ENCODE assay signal across 9 cellular contexts in the genomic region with DNA sequence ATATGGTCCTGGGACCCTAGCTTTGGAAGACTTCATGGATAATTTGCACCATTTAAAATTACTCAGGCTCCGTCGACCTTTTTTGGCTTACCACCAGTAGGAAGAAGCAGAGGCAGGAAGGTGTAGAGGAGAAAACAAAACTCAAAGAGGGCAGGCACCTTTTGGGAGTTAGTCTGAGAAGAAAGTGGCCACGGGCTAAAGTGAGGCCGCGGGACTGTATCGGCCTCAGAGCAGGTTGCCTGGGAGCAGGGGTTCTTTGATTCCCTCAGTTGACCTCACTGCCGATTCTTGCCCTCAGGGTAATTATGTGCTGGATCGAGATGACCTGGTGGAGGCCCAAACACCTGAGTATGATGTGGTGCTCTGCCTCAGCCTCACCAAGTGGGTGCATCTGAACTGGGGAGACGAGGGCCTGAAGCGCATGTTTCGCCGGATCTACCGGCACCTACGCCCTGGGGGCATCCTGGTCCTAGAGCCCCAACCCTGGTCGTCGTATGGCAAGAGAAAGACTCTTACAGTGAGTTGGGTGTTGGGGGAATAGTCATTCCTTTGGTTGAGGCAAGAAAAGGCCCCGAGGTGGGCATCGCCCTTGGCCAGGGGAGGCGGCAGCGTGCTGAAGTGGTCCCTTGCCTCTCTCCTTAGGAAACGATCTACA. TPM values are rescaled to one million over a fixed set of nuclear protein-coding genes. Genes with fewer than 3 reads are reported as not detected.
DNase-seq lines count a peak whose midpoint lies in the region; ATAC-seq and TF ChIP-seq lines count a peak whose summit lies in the region.
"Had no signal": no experiment of that assay in that cellular context is flagged by ENCODE, and none has a peak within 500 bp of the region (broad histone marks: within the 10 kb centered on the region; RNA-seq: fewer than 3 reads in every experiment).

No MANE protein-coding gene starts in this region.

- H3K9me3 Mint-ChIP-seq in GM23338, result peaks cover 17% of the 10 kb centered on the region
- H3K9me3 Mint-ChIP-seq in activated T-helper 2 cell treated with anti-CD3 and anti-CD28 coated beads, Interferon-gamma antibody, Interleukin-2, Interleukin-4, amounts not matched to agents 10 μg/mL and 5 μg/mL and 100 μg/mL, durations not matched to agents 14 hours and 24 hours and 36 hours, result no peaks in the 10 kb centered on the region
- peaks cover 0 to 8% (median 0%) of the 10 kb centered on the region in 7 donors for H3K9me3 Mint-ChIP-seq in naive B cell

- intact Hi-C loops in activated T-helper 2 cell treated with anti-CD3 and anti-CD28 coated beads, Interferon-gamma antibody, Interleukin-2, Interleukin-4, amounts not matched to agents 10 μg/mL and 5 μg/mL and 100 μg/mL, durations not matched to agents 14 hours and 24 hours and 36 hours (cut with micrococcal nuclease), result no loop called here

- H3K4me1 Mint-ChIP-seq in GM23338 (peaks cover 48% of the 10 kb centered on the region), naive B cell (peaks cover 56 to 64% (median 62%) of the 10 kb centered on the region in 3 donors)
- peaks cover 37% of the 10 kb centered on the region for H3K4me1 Mint-ChIP-seq in activated T-helper 2 cell treated with anti-CD3 and anti-CD28 coated beads, Interferon-gamma antibody, Interleukin-2, Interleukin-4, amounts not matched to agents 10 μg/mL and 5 μg/mL and 100 μg/mL, durations not matched to agents 14 hours and 24 hours and 36 hours (ENCODE audit: low read depth)

- H3K4me3 Mint-ChIP-seq in GM23338 (peak overlapping the region; percentile 93), naive B cell (peak overlapping the region in 5 of 8 donors; percentile 50 to 92 (median 87))
- H3K4me3 Mint-ChIP-seq in activated T-helper 2 cell treated with anti-CD3 and anti-CD28 coated beads, Interferon-gamma antibody, Interleukin-2, Interleukin-4, amounts not matched to agents 10 μg/mL and 5 μg/mL and 100 μg/mL, durations not matched to agents 14 hours and 24 hours and 36 hours (ENCODE audit: low read depth), result no peak overlapping the region

- H3K27me3 ChIP-seq in GM23338 (ENCODE audit: insufficient read depth), result peaks cover 2% of the 10 kb centered on the region

- peaks cover 9% of the 10 kb centered on the region; the same call in 1 of the 2 replicates for H3K36me3 ChIP-seq in GM23338 (ENCODE audit: insufficient read depth)

- H3K27me3 Mint-ChIP-seq in GM23338 (ENCODE audit: insufficient read depth, low read depth, poor library complexity) (peaks cover 43% of the 10 kb centered on the region), naive B cell (no peaks in the 10 kb centered on the region)
- H3K27me3 Mint-ChIP-seq in activated T-helper 2 cell treated with anti-CD3 and anti-CD28 coated beads, Interferon-gamma antibody, Interleukin-2, Interleukin-4, amounts not matched to agents 10 μg/mL and 5 μg/mL and 100 μg/mL, durations not matched to agents 14 hours and 24 hours and 36 hours (ENCODE audit: low read depth), result no peaks in the 10 kb centered on the region

- H4K20me1 ChIP-seq in GM23338 (replicated peaks; ENCODE audit: insufficient read depth), result peaks cover 3% of the 10 kb centered on the region; the same call in 1 of the 2 replicates

- peaks cover 29% of the 10 kb centered on the region; the same call in 1 of the 2 replicates for H3K4me1 ChIP-seq in GM23338 (ENCODE audit: insufficient read depth)

- TF ChIP-seq CTCF in 22Rv1 (IDR thresholded peaks at IDR 0.05) (no peak), GM23338 (conservative IDR thresholded peaks at IDR 0.05; ENCODE audit: low read depth in 2 of 2) (no peak)

- H3F3A ChIP-seq in GM23338 (replicated peaks; ENCODE audit: low read depth), result peaks cover 39% of the 10 kb centered on the region

- ATAC-seq in GM23338, result no peak
- no peak for ATAC-seq in naive B cell (ENCODE audit: low read depth in 2 of 2)
- ATAC-seq in GM21737 (IDR thresholded peaks at IDR 0.05; ENCODE audit: unreplicated experiment), result no peak

- peak overlapping the region; percentile 79; the same call in 1 of the 2 replicates for H3K4me2 ChIP-seq in GM23338

- no peak overlapping the region for H2AFZ ChIP-seq in GM23338

- H3K79me2 ChIP-seq in GM23338 (replicated peaks; ENCODE audit: insufficient read depth), result peaks cover 44% of the 10 kb centered on the region

- DNase-seq in GM23338 (ENCODE audit: low spot score) (no peak), naive B cell (no peak), activated gamma-delta T cell (lab: John Stamatoyannopoulos, UW) (no peak), putamen (ENCODE audit: low spot score) (no peak), SHP77 (lab: John Stamatoyannopoulos, UW) (no peak)
- DNase-seq in activated T-helper 2 cell treated with anti-CD3 and anti-CD28 coated beads, Interferon-gamma antibody, Interleukin-2, Interleukin-4, amounts not matched to agents 10 μg/mL and 5 μg/mL and 100 μg/mL, durations not matched to agents 14 hours and 24 hours and 36 hours (ENCODE audit: low spot score), result no peak
- DNase-seq: glutamatergic neuron had no signal

- no peak overlapping the region for H3K27ac Mint-ChIP-seq in GM23338
- H3K27ac Mint-ChIP-seq in activated T-helper 2 cell treated with anti-CD3 and anti-CD28 coated beads, Interferon-gamma antibody, Interleukin-2, Interleukin-4, amounts not matched to agents 10 μg/mL and 5 μg/mL and 100 μg/mL, durations not matched to agents 14 hours and 24 hours and 36 hours, result peak overlapping the region; percentile 5
- H3K27ac Mint-ChIP-seq in naive B cell, result peak overlapping the region in 5 of 6 donors; percentile 70 to 100 (median 90)

- H3K4me3 ChIP-seq in GM23338, result peak overlapping the region; percentile 67; the same call in 1 of the 2 replicates

- peaks cover 59% of the 10 kb centered on the region for H3K36me3 Mint-ChIP-seq in GM23338 (ENCODE audit: low read depth)
- H3K36me3 Mint-ChIP-seq in activated T-helper 2 cell treated with anti-CD3 and anti-CD28 coated beads, Interferon-gamma antibody, Interleukin-2, Interleukin-4, amounts not matched to agents 10 μg/mL and 5 μg/mL and 100 μg/mL, durations not matched to agents 14 hours and 24 hours and 36 hours (ENCODE audit: low read depth), result peaks cover 58% of the 10 kb centered on the region
- peaks cover 4 to 24% of the 10 kb centered on the region in 2 donors for H3K36me3 Mint-ChIP-seq in naive B cell

- H3K27ac ChIP-seq in 22Rv1, result peak overlapping the region; percentile 100
- peak overlapping the region; percentile 81 for H3K27ac ChIP-seq in GM23338 (ENCODE audit: low read depth)

- H3K9me2 ChIP-seq in GM23338 (ENCODE audit: insufficient read depth), result no peaks in the 10 kb centered on the region

TF ChIP-seq in GM23338, 12 proteins besides CTCF, POLR2A, EP300 and RAD21 (continues in another document):
- TF ChIP-seq POLR2AphosphoS5 (IDR thresholded peaks at IDR 0.05; ENCODE audit: low read depth) (no peak), EZH2 (IDR thresholded peaks at IDR 0.05; ENCODE audit: low read depth, unreplicated experiment) (no peak), STAT1 (IDR thresholded peaks at IDR 0.05; ENCODE audit: unreplicated experiment) (no peak)

RNA-seq across cellular contexts. Expression of a gene that starts 3.1 kb away (rescaled TPM):
- total RNA-seq in GM23338 (2014; rRNA removed; shearing (Covaris generic)), result 21.7 and 32.6 TPM in 2 replicates
- polyA plus RNA-seq in GM23338 (2016; fragmentation: Nextera tagmentation; extraction: Ambion mirVana) (10.0 and 11.4 TPM in 2 replicates), naive B cell (ENCODE audit: low read depth in 6 of 6) (10 to 100 TPM; 10.9 to 24.6 (median 19.5) TPM)
- total RNA-seq in activated T-helper 2 cell treated with anti-CD3 and anti-CD28 coated beads, Interferon-gamma antibody, Interleukin-2, Interleukin-4, amounts not matched to agents 10 μg/mL and 5 μg/mL and 100 μg/mL, durations not matched to agents 14 hours and 24 hours and 36 hours, result 50.9 and 51.0 TPM in 2 replicates

RNA-seq across cellular contexts. Expression of a gene that starts 3.5 kb away (rescaled TPM):
- total RNA-seq in GM23338 (2014; rRNA removed; shearing (Covaris generic)), result 47.8 and 58.9 TPM in 2 replicates
- polyA plus RNA-seq in GM23338 (2016; fragmentation: Nextera tagmentation; extraction: Ambion mirVana) (89.3 and 106 TPM in 2 replicates), naive B cell (ENCODE audit: low read depth in 6 of 6) (10 to 100 TPM; 21.8 to 46.8 (median 27.5) TPM)
- total RNA-seq in activated T-helper 2 cell treated with anti-CD3 and anti-CD28 coated beads, Interferon-gamma antibody, Interleukin-2, Interleukin-4, amounts not matched to agents 10 μg/mL and 5 μg/mL and 100 μg/mL, durations not matched to agents 14 hours and 24 hours and 36 hours, result 59.8 and 63.6 TPM in 2 replicates

RNA-seq across cellular contexts. Expression of a gene that starts 4.2 kb away (rescaled TPM):
- total RNA-seq in GM23338 (2014; rRNA removed; shearing (Covaris generic)), result 0.59 and 1.0 TPM in 2 replicates
- 2.7 and 4.3 TPM in 2 replicates for polyA plus RNA-seq in GM23338 (2016; fragmentation: Nextera tagmentation; extraction: Ambion mirVana)
- total RNA-seq in activated T-helper 2 cell treated with anti-CD3 and anti-CD28 coated beads, Interferon-gamma antibody, Interleukin-2, Interleukin-4, amounts not matched to agents 10 μg/mL and 5 μg/mL and 100 μg/mL, durations not matched to agents 14 hours and 24 hours and 36 hours, result 1.1 and 3.5 TPM in 2 replicates
- 10 to 100 TPM in 5 of 6 donors, 1 to 10 TPM in 1; 9.4 to 24.9 (median 13.3) TPM for polyA plus RNA-seq in naive B cell (ENCODE audit: low read depth in 6 of 6)

RNA-seq across cellular contexts. Expression of a gene that starts 31.3 kb away (rescaled TPM):
- total RNA-seq in GM23338 (2014; rRNA removed; shearing (Covaris generic)), result 0.52 TPM in 1 of 2 replicates, not detected in the other
- polyA plus RNA-seq in GM23338 (2016; fragmentation: Nextera tagmentation; extraction: Ambion mirVana) (0.42 TPM in 1 of 2 replicates, not detected in the other), naive B cell (ENCODE audit: low read depth in 6 of 6) (under 1 TPM in 1 of 6 donors, not detected in 5; 0.45 TPM)
- total RNA-seq in activated T-helper 2 cell treated with anti-CD3 and anti-CD28 coated beads, Interferon-gamma antibody, Interleukin-2, Interleukin-4, amounts not matched to agents 10 μg/mL and 5 μg/mL and 100 μg/mL, durations not matched to agents 14 hours and 24 hours and 36 hours, result 3.2 and 4.5 TPM in 2 replicates

RNA-seq across cellular contexts. Expression of a gene that starts 46.3 kb away (rescaled TPM):
- 22.6 and 24.9 TPM in 2 replicates for total RNA-seq in GM23338 (2014; rRNA removed; shearing (Covaris generic))
- polyA plus RNA-seq in GM23338 (2016; fragmentation: Nextera tagmentation; extraction: Ambion mirVana) (14.6 and 16.4 TPM in 2 replicates), naive B cell (ENCODE audit: low read depth in 6 of 6) (10 to 100 TPM; 17.5 to 23.6 (median 20.7) TPM)
- 103 and 106 TPM in 2 replicates for total RNA-seq in activated T-helper 2 cell treated with anti-CD3 and anti-CD28 coated beads, Interferon-gamma antibody, Interleukin-2, Interleukin-4, amounts not matched to agents 10 μg/mL and 5 μg/mL and 100 μg/mL, durations not matched to agents 14 hours and 24 hours and 36 hours
